Comparison of ENCODE assay signal across 26 cellular contexts in the genomic region with DNA sequence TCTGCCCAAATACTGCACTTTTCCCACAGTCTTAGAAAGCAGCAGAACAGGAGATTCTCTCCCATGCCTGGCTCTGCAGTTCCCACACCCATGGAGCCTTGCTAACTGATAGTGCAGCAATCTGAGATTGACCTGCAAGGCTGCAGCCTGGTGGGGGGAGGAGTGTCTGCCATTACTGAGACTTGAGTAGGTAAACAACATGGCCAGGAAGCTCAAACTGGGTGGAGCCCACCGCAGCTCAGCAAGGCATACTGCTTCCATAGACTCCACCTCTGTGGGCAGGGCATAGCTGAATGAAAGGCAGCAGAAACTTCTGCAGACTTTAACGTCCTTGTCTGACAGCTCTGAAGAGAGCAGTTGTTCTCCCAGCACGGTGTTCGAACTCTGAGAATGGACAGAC.
"Had no signal": no experiment of that assay in that cellular context is flagged by ENCODE, and none has a peak within 500 bp of the region (broad histone marks: within the 10 kb centered on the region; RNA-seq: fewer than 3 reads in every experiment).

No MANE protein-coding gene starts in this region.

- H3K36me3 Mint-ChIP-seq: naive thymus-derived CD4-positive, alpha-beta T cell; neural progenitor cell had no signal

- H2AFZ ChIP-seq: neural progenitor cell had no signal

- H3K4me1 Mint-ChIP-seq: naive thymus-derived CD4-positive, alpha-beta T cell; nephron; neural progenitor cell; stimulated activated naive CD8-positive, alpha-beta T cell treated with anti-CD3 and anti-CD28 coated beads, Interleukin-15, amount 100 ng/mL, for 72 hours had no signal

- H3K9me3 ChIP-seq: gastrocnemius medialis, prostate gland, right atrium auricular region, transverse colon, upper lobe of right lung, uterus had no signal

- H3K4me3 Mint-ChIP-seq: effector memory CD8-positive, alpha-beta T cell; naive thymus-derived CD4-positive, alpha-beta T cell; nephron; neural progenitor cell; stimulated activated naive CD8-positive, alpha-beta T cell treated with anti-CD3 and anti-CD28 coated beads, Interleukin-15, amount 100 ng/mL, for 72 hours had no signal

- DNase-seq: cortex of kidney; effector memory CD8-positive, alpha-beta T cell; foreskin fibroblast; gastrocnemius medialis; head of caudate nucleus; left cardiac atrium; mesenchymal stem cell; midbrain; naive thymus-derived CD4-positive, alpha-beta T cell; nucleus accumbens; stimulated activated CD4-positive, alpha-beta T cell treated with anti-CD3 and anti-CD28 coated beads, Interleukin-12 subunit alpha, Interleukin-12 subunit beta, amount 100 ng/mL, for 4 hours; stimulated activated CD4-positive, alpha-beta T cell treated with anti-CD3 and anti-CD28 coated beads, Interleukin-1b, Interleukin-23, amount 100 ng/mL, for 48 hours; stimulated activated CD4-positive, alpha-beta T cell treated with anti-CD3 and anti-CD28 coated beads, Interleukin-4, amount 100 ng/mL, for 1 hour; stimulated activated CD8-positive, alpha-beta memory T cell treated with anti-CD3 and anti-CD28 coated beads, Interleukin-4, amount 100 ng/mL, for 48 hours; stimulated activated naive CD4-positive, alpha-beta T cell; stimulated activated naive CD8-positive, alpha-beta T cell treated with anti-CD3 and anti-CD28 coated beads, Interleukin-15, amount 100 ng/mL, for 72 hours; transverse colon; upper lobe of right lung; uterus had no signal

- H3K27me3 ChIP-seq: gastrocnemius medialis, left lung, neural progenitor cell, right atrium auricular region, suprapubic skin, transverse colon, upper lobe of right lung, uterus had no signal

- H3K4me3 ChIP-seq: gastrocnemius medialis, left lung, neural progenitor cell, prostate gland, right atrium auricular region, smooth muscle cell, suprapubic skin, transverse colon, upper lobe of right lung, uterus had no signal

- H3K27ac ChIP-seq: gastrocnemius medialis, left lung, neural progenitor cell, prostate gland, right atrium auricular region, suprapubic skin, transverse colon, upper lobe of right lung, uterus had no signal

- H3K36me3 ChIP-seq: gastrocnemius medialis, left lung, neural progenitor cell, prostate gland, right atrium auricular region, suprapubic skin, transverse colon, upper lobe of right lung, uterus had no signal

- H3K9ac ChIP-seq: neural progenitor cell had no signal

- H3K27ac Mint-ChIP-seq: effector memory CD8-positive, alpha-beta T cell; naive thymus-derived CD4-positive, alpha-beta T cell; nephron; neural progenitor cell; stimulated activated naive CD8-positive, alpha-beta T cell treated with anti-CD3 and anti-CD28 coated beads, Interleukin-15, amount 100 ng/mL, for 72 hours had no signal

- H3K4me2 ChIP-seq: neural progenitor cell, smooth muscle cell had no signal

- H3K27me3 Mint-ChIP-seq: effector memory CD8-positive, alpha-beta T cell; naive thymus-derived CD4-positive, alpha-beta T cell; stimulated activated naive CD8-positive, alpha-beta T cell treated with anti-CD3 and anti-CD28 coated beads, Interleukin-15, amount 100 ng/mL, for 72 hours had no signal

- H3K4me1 ChIP-seq: gastrocnemius medialis, left lung, neural progenitor cell, prostate gland, right atrium auricular region, suprapubic skin, transverse colon, upper lobe of right lung, uterus had no signal
